Comparison of ENCODE assay signal across 1 cellular context in the genomic region with DNA sequence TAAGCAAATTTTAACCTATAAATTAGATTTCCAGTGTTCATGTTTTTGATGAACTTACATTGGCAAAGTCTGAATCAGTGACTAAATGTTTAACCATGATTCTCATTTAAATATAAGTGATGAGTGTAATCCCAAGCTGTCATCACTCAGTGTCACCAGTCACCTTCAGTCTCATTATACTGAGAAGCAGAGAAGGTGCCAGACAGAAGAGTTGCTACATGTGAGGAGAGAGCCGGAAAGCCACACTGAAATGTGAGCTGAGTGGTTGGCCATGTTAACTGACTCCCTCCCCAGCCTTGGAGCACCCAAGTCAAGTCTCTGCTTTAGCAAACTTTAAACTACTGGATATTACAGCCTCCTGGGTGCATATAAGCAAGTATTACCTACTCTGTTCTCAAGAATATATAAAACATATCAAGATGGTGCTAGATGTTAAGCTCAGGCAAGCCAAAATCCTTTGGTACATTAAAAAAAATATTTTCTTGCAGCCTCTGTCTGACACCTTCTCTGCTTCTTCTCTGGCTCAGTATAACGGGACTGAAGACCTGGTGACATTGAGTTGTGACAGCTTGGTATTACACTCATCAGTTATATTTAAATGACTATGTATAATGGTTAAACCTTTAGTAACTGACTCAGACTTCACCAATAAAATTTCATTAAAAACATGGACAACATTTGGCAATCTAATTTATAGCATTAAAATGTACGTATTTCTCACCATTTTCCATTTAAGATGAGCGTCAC.
TF ChIP-seq lines count a peak whose summit lies in the region.

No MANE protein-coding gene starts in this region.

TF ChIP-seq in HEK293, 187 proteins besides CTCF, POLR2A, EP300 and RAD21 (continued from another document):
- TF ChIP-seq, protein P1, sequence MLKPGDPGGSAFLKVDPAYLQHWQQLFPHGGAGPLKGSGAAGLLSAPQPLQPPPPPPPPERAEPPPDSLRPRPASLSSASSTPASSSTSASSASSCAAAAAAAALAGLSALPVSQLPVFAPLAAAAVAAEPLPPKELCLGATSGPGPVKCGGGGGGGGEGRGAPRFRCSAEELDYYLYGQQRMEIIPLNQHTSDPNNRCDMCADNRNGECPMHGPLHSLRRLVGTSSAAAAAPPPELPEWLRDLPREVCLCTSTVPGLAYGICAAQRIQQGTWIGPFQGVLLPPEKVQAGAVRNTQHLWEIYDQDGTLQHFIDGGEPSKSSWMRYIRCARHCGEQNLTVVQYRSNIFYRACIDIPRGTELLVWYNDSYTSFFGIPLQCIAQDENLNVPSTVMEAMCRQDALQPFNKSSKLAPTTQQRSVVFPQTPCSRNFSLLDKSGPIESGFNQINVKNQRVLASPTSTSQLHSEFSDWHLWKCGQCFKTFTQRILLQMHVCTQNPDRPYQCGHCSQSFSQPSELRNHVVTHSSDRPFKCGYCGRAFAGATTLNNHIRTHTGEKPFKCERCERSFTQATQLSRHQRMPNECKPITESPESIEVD (tag by site-specific recombination; IDR thresholded peaks at IDR 0.05) = 0 out of 2 replicates have a peak, but pooled peaks have one; percentile 7
- TF ChIP-seq, protein P2, sequence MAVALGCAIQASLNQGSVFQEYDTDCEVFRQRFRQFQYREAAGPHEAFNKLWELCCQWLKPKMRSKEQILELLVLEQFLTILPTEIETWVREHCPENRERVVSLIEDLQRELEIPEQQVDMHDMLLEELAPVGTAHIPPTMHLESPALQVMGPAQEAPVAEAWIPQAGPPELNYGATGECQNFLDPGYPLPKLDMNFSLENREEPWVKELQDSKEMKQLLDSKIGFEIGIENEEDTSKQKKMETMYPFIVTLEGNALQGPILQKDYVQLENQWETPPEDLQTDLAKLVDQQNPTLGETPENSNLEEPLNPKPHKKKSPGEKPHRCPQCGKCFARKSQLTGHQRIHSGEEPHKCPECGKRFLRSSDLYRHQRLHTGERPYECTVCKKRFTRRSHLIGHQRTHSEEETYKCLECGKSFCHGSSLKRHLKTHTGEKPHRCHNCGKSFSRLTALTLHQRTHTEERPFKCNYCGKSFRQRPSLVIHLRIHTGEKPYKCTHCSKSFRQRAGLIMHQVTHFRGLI (tag by site-specific recombination; IDR thresholded peaks at IDR 0.05) = peak; percentile 99
- no peak for TF ChIP-seq ZNF548 (tag by site-specific recombination; IDR thresholded peaks at IDR 0.05)
